Comparison of ENCODE assay signal across 1 cellular context in the genomic region with DNA sequence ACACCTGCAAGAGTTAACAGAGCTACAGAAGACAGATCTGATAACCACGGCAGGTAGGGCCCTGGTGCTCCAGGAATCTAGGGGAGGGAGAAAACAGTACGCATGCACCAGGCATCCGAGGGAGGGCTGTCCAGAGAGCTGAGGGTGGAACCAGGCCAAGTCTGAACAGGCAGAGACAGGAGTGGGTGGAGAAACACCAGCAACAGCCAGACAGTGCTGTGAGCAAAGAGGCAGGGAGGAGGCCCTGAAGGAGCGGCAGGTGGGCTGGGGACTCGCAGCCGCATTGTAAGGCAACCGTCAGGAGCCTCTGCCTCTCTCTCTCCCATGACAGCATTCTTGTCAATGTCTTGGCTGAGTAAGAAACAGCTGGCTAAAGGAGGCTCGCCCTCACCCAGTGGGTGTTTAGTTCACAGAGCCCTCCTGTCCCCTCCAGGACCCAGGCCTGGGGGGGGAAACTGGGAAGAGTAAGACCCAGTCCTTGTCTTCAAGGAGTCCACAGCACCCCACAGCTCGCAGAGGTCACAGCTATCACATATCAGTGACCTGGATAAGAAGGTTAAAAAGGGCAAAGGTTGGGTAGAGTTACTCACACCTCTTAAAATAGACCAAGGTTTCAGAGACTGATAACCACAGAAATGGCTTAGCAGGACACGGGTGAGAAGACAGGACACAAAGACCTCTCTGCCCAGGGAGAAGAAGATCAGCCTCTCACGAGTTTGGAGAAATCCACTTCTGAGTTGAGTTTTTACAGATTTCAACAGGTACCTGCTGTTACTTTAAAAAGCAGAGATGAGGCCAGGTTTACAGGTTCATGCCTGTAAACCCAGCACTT.
TF ChIP-seq lines count a peak whose summit lies in the region.

No MANE protein-coding gene starts in this region.

TF ChIP-seq in SK-N-SH, 30 proteins besides CTCF, POLR2A, EP300 and RAD21 (continued from another document):
- TF ChIP-seq NFIC (IDR thresholded peaks at IDR 0.05; ENCODE audit: borderline replicate concordance) (peak; percentile 27; the same call in 1 of the 2 replicates), NRF1 (IDR thresholded peaks at IDR 0.05; ENCODE audit: low read depth, low read length) (peak; percentile 72), MXI1 (IDR thresholded peaks at IDR 0.05; ENCODE audit: low read depth, low read length) (peak; percentile 61; the same call in 1 of the 2 replicates), JUND (IDR thresholded peaks at IDR 0.05) (no peak), RXRA (IDR thresholded peaks at IDR 0.05; ENCODE audit: borderline replicate concordance, low read depth) (no peak)
